ENCODE assay signal across 16 cellular contexts in genomic region chr3:153311531-153311930, GRCh38.
"Had no signal": no experiment of that assay in that cellular context is flagged by ENCODE, and none has a peak within 500 bp of the region (broad histone marks: within the 10 kb centered on the region; RNA-seq: fewer than 3 reads in every experiment).

No MANE protein-coding gene starts in this region.

- H3K4me3 ChIP-seq: coronary artery, left lung, neural progenitor cell, spleen, upper lobe of right lung had no signal

- H3K4me1 ChIP-seq: left lung, neural progenitor cell, spleen, upper lobe of right lung had no signal

- H3K27ac ChIP-seq: coronary artery, left lung, neural progenitor cell, parathyroid adenoma, spleen, upper lobe of right lung had no signal

- H3K36me3 ChIP-seq: left lung, neural progenitor cell, spleen, upper lobe of right lung had no signal

- ATAC-seq: left lung; sciatic nerve; stimulated activated memory B cell treated with anti-CD40 and anti-IgM and Interleukin-4, amounts not matched to agents 10 μg/mL and 1 μg/mL and 100 μg/mL, for 72 hours; T-helper 17 cell; upper lobe of right lung; WTC11 had no signal

- DNase-seq: activated CD4-positive, alpha-beta memory T cell treated with anti-CD3 and anti-CD28 coated beads for 36 hours; activated CD4-positive, alpha-beta T cell treated with anti-CD3 and anti-CD28 coated beads for 4 hours; activated naive CD8-positive, alpha-beta T cell treated with anti-CD3 and anti-CD28 coated beads, Interleukin-2, amount 10 ng/mL, durations not matched to agents 7 days and 5 days; activated T-cell treated with anti-CD3 and anti-CD28 coated beads for 4 hours; head of caudate nucleus; left lung; spleen; stimulated activated CD4-positive, alpha-beta T cell treated with anti-CD3 and anti-CD28 coated beads, Interleukin-4, amount 100 ng/mL, for 4 hours; T-helper 17 cell; upper lobe of right lung had no signal

- H3K27me3 ChIP-seq: left lung, neural progenitor cell, spleen, upper lobe of right lung had no signal

- H3K9me3 ChIP-seq: left lung, upper lobe of right lung had no signal
